8 cellular contexts compared by ENCODE assay signal in the genomic region with DNA sequence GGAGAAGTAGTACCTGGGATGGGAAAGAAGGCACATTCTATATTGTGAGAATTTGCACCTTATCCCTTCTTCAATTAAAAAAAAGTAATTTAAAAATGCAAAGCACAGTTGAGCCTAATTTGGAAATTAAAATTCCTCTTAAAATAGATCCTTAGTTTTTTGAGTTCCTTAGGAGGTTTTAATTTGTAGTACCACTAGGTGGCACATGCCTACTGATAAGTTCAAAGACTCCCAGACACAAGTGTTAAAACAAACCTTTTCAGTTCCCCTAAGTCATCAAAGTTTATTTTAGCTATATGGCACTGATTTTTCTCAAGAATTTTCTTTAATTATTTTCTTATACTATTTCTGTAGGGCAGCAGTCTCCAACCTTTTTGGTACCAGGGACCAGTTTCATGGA.
DNase-seq lines count a peak whose midpoint lies in the region; ATAC-seq, FAIRE-seq and TF ChIP-seq lines count a peak whose summit lies in the region.

No MANE protein-coding gene starts in this region.

- no peaks in the 10 kb centered on the region; the same call in 1 of the 2 replicates for H3K9me2 ChIP-seq in DOHH2 (replicated peaks; ENCODE audit: control insufficient read depth, low read length)

- H2AFZ ChIP-seq in keratinocyte (ENCODE audit: control insufficient read depth, low read length) = no peak overlapping the region

- TF ChIP-seq CTCF in DOHH2 (IDR thresholded peaks at IDR 0.05; ENCODE audit: low read depth, low read length, poor library complexity, severe bottlenecking) (peak; percentile 55), NB4 (IDR thresholded peaks at IDR 0.05; ENCODE audit: low read depth, low read length) (peak; percentile 47), keratinocyte (optimal IDR thresholded peaks at IDR 0.05 in 1 of 3, IDR thresholded peaks at IDR 0.05 in 1 of 3, conservative IDR thresholded peaks at IDR 0.05 in 1 of 3; ENCODE audit: extremely low read depth in 1 of 3, insufficient read depth in 2 of 3, low read length in 3 of 3) (peak in 2 of 3 experiments; percentile 39 to 47)

- no peaks in the 10 kb centered on the region for H3K27me3 Mint-ChIP-seq in stimulated activated memory B cell treated with anti-CD40 and anti-IgM and Interleukin-4, amounts not matched to agents 10 μg/mL and 1 μg/mL and 100 μg/mL, for 72 hours
- H3K27me3 Mint-ChIP-seq in naive thymus-derived CD8-positive, alpha-beta T cell = no peaks in the 10 kb centered on the region

- H3K79me2 ChIP-seq in DOHH2 (ENCODE audit: control insufficient read depth, low read length) (no peaks in the 10 kb centered on the region), keratinocyte (ENCODE audit: control insufficient read depth, insufficient read depth, low read length) (no peaks in the 10 kb centered on the region)

- no peak for FAIRE-seq in keratinocyte (lab: Jason Lieb, UNC)

- no peak overlapping the region for H3K4me3 Mint-ChIP-seq in stimulated activated memory B cell treated with anti-CD40 and anti-IgM and Interleukin-4, amounts not matched to agents 10 μg/mL and 1 μg/mL and 100 μg/mL, for 72 hours
- H3K4me3 Mint-ChIP-seq in naive thymus-derived CD8-positive, alpha-beta T cell = no peak overlapping the region

- POLR2A ChIA-PET in naive thymus-derived CD8-positive, alpha-beta T cell (lab: Charles Lee) = no interaction called here

- H3K27ac Mint-ChIP-seq in stimulated activated memory B cell treated with anti-CD40 and anti-IgM and Interleukin-4, amounts not matched to agents 10 μg/mL and 1 μg/mL and 100 μg/mL, for 72 hours = no peak overlapping the region
- H3K27ac Mint-ChIP-seq in naive thymus-derived CD8-positive, alpha-beta T cell = no peak overlapping the region

- H3K4me3 ChIP-seq in DOHH2 (ENCODE audit: low read length) (no peak overlapping the region), NB4 (ENCODE audit: low read depth, low read length) (no peak overlapping the region), keratinocyte (ENCODE audit: control insufficient read depth in 2 of 3, extremely low read depth in 1 of 3, insufficient read depth in 2 of 3, low read depth in 1 of 3, low read length in 3 of 3) (no peak overlapping the region)

- H3K4me1 Mint-ChIP-seq in stimulated activated memory B cell treated with anti-CD40 and anti-IgM and Interleukin-4, amounts not matched to agents 10 μg/mL and 1 μg/mL and 100 μg/mL, for 72 hours = no peaks in the 10 kb centered on the region
- H3K4me1 Mint-ChIP-seq in naive thymus-derived CD8-positive, alpha-beta T cell = no peaks in the 10 kb centered on the region

- H4K20me1 ChIP-seq in DOHH2 (ENCODE audit: control insufficient read depth, insufficient read depth, low read depth, low read length) = no peaks in the 10 kb centered on the region
- H4K20me1 ChIP-seq in keratinocyte (ENCODE audit: control insufficient read depth, extremely low read depth, insufficient read depth, low read length) = no peaks in the 10 kb centered on the region

- no peak overlapping the region for H3K27ac ChIP-seq in DOHH2 (ENCODE audit: low read depth, low read length)
- H3K27ac ChIP-seq in keratinocyte (ENCODE audit: control insufficient read depth, insufficient read depth, low read length) = no peak overlapping the region

- H3K36me3 Mint-ChIP-seq in stimulated activated memory B cell treated with anti-CD40 and anti-IgM and Interleukin-4, amounts not matched to agents 10 μg/mL and 1 μg/mL and 100 μg/mL, for 72 hours = no peaks in the 10 kb centered on the region
- H3K36me3 Mint-ChIP-seq in naive thymus-derived CD8-positive, alpha-beta T cell = no peaks in the 10 kb centered on the region

- dilution Hi-C loops in keratinocyte (cut with MboI; ENCODE audit: extremely low pct_ligation_motif_present, low sequenced_read_pairs) = no loop called here

- H3F3A ChIP-seq in DOHH2 (ENCODE audit: control insufficient read depth, insufficient read depth) = no peaks in the 10 kb centered on the region

- no peaks in the 10 kb centered on the region for H3K9me1 ChIP-seq in keratinocyte (ENCODE audit: control insufficient read depth, extremely low read depth, insufficient read depth, low read length)

- no peak for TF ChIP-seq POLR2A in NB4 (IDR thresholded peaks at IDR 0.05; ENCODE audit: extremely low read depth, insufficient read length)

- no peak overlapping the region for H3K9ac ChIP-seq in keratinocyte (ENCODE audit: control insufficient read depth, extremely low read depth, insufficient read depth, low read length)

- peaks cover 12% of the 10 kb centered on the region for H3K9me3 Mint-ChIP-seq in stimulated activated memory B cell treated with anti-CD40 and anti-IgM and Interleukin-4, amounts not matched to agents 10 μg/mL and 1 μg/mL and 100 μg/mL, for 72 hours
- H3K9me3 Mint-ChIP-seq in naive thymus-derived CD8-positive, alpha-beta T cell = peaks cover 2 to 23% (median 5%) of the 10 kb centered on the region in 9 donors

- DNase-seq in NB4 (ENCODE audit: low read depth) (peak; percentile 51), amniotic stem cell (lab: John Stamatoyannopoulos, UW) (peak; percentile 16), keratinocyte (ENCODE audit: low read depth, low spot score) (peak; percentile 4), activated gamma-delta T cell treated with Interleukin-2 at 50 U/mL for 16 hours (no peak)
- DNase-seq in naive thymus-derived CD8-positive, alpha-beta T cell = no peak

- H3K27me3 ChIP-seq in DOHH2 (ENCODE audit: control insufficient read depth, low read length) (no peaks in the 10 kb centered on the region), keratinocyte (ENCODE audit: control insufficient read depth, extremely low read depth, insufficient read depth, low read length) (no peaks in the 10 kb centered on the region)

- ATAC-seq in GM21528 (IDR thresholded peaks at IDR 0.05; ENCODE audit: low FRiP score, unreplicated experiment) = peak; percentile 81
- ATAC-seq in stimulated activated memory B cell treated with anti-CD40 and anti-IgM and Interleukin-4, amounts not matched to agents 10 μg/mL and 1 μg/mL and 100 μg/mL, for 72 hours = no peak
- ATAC-seq in naive thymus-derived CD8-positive, alpha-beta T cell = no peak

- H3K4me1 ChIP-seq in DOHH2 (ENCODE audit: control insufficient read depth, low read length) (no peaks in the 10 kb centered on the region), keratinocyte (ENCODE audit: control insufficient read depth, extremely low read depth, insufficient read depth, low read length) (no peaks in the 10 kb centered on the region)

- H3K36me3 ChIP-seq in DOHH2 (ENCODE audit: control insufficient read depth, low read length) (no peaks in the 10 kb centered on the region), keratinocyte (ENCODE audit: control insufficient read depth in 2 of 2, extremely low read depth in 1 of 2, insufficient read depth in 2 of 2, low read length in 2 of 2) (no peaks in the 10 kb centered on the region)

- H3K4me2 ChIP-seq in DOHH2 (ENCODE audit: low read length) (no peak overlapping the region), keratinocyte (ENCODE audit: control insufficient read depth, extremely low read depth, insufficient read depth, low read depth, low read length) (no peak overlapping the region)

- H3K9me3 ChIP-seq in DOHH2 (ENCODE audit: control insufficient read depth, insufficient read depth, low read length) (no peaks in the 10 kb centered on the region), keratinocyte (ENCODE audit: control insufficient read depth, low read depth, low read length) (no peaks in the 10 kb centered on the region)

Comparison
In these comparisons a context has a peak if more than half of its experiments do, and no peak if none do; other contexts are left out.
1. DNase-seq: peak in NB4 (single experiment), amniotic stem cell (single experiment) and keratinocyte (single experiment); none in activated gamma-delta T cell treated with Interleukin-2 at 50 U/mL for 16 hours (single experiment) and naive thymus-derived CD8-positive, alpha-beta T cell (0 of 10).
2. Peak in every context shown above with its lines, with median percentiles within 50 percentile points of each other: CTCF ChIP-seq.